2 cellular contexts compared by ENCODE assay signal in the genomic region with DNA sequence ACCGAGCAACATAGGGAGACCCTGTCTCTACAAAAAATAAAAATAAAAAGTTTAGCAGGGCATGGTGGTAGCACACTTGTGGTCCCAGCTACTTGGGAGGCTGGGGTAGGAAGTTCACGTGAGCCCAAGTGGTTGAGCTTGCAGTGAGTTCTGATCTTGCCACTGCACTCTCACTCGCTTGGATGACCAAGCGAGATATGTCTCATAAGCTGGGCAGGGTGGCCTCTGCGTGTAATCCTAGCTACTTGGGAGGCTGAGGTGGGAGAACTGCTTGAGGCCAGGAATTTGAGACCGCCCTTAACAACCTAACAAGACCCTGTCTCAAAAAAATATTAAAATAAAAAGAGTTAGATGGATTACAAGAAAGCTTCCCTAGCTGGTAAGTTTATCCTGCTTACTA.
TF ChIP-seq lines count a peak whose summit lies in the region.

No MANE protein-coding gene starts in this region.

TF ChIP-seq in A549, 52 proteins besides CTCF, POLR2A, EP300 and RAD21 (continued from another document):
- TF ChIP-seq, protein P1, sequence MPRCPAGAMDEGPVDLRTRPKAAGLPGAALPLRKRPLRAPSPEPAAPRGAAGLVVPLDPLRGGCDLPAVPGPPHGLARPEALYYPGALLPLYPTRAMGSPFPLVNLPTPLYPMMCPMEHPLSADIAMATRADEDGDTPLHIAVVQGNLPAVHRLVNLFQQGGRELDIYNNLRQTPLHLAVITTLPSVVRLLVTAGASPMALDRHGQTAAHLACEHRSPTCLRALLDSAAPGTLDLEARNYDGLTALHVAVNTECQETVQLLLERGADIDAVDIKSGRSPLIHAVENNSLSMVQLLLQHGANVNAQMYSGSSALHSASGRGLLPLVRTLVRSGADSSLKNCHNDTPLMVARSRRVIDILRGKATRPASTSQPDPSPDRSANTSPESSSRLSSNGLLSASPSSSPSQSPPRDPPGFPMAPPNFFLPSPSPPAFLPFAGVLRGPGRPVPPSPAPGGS (IDR thresholded peaks at IDR 0.05), result no peak
- TF ChIP-seq CEBPB (IDR thresholded peaks at IDR 0.05), result no peak
- no peak for TF ChIP-seq JUNB (IDR thresholded peaks at IDR 0.05)
- no peak for TF ChIP-seq BHLHE40 (IDR thresholded peaks at IDR 0.05; ENCODE audit: low read depth, low read length)
- TF ChIP-seq MAZ (IDR thresholded peaks at IDR 0.05; ENCODE audit: borderline replicate concordance, low read depth, low read length), result no peak
- TF ChIP-seq HOXA7 (CRISPR knock-in tag; IDR thresholded peaks at IDR 0.05), result no peak
- no peak for TF ChIP-seq RARB (CRISPR knock-in tag; IDR thresholded peaks at IDR 0.05)
- TF ChIP-seq ESRRA (IDR thresholded peaks at IDR 0.05; ENCODE audit: borderline replicate concordance, low read length), result no peak
- TF ChIP-seq, protein P2, sequence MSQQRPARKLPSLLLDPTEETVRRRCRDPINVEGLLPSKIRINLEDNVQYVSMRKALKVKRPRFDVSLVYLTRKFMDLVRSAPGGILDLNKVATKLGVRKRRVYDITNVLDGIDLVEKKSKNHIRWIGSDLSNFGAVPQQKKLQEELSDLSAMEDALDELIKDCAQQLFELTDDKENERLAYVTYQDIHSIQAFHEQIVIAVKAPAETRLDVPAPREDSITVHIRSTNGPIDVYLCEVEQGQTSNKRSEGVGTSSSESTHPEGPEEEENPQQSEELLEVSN (IDR thresholded peaks at IDR 0.05; ENCODE audit: borderline replicate concordance, low read depth), result no peak
- TF ChIP-seq, protein P3, sequence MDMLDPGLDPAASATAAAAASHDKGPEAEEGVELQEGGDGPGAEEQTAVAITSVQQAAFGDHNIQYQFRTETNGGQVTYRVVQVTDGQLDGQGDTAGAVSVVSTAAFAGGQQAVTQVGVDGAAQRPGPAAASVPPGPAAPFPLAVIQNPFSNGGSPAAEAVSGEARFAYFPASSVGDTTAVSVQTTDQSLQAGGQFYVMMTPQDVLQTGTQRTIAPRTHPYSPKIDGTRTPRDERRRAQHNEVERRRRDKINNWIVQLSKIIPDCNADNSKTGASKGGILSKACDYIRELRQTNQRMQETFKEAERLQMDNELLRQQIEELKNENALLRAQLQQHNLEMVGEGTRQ (IDR thresholded peaks at IDR 0.05), result no peak
- TF ChIP-seq GATA3 (IDR thresholded peaks at IDR 0.05; ENCODE audit: borderline replicate concordance), result no peak
- TF ChIP-seq HOXB5 (CRISPR knock-in tag; IDR thresholded peaks at IDR 0.05), result no peak
- TF ChIP-seq CHD4 (IDR thresholded peaks at IDR 0.05; ENCODE audit: borderline replicate concordance), result no peak
- no peak for TF ChIP-seq NFE2L2 (conservative IDR thresholded peaks at IDR 0.05; ENCODE audit: low read length)
- TF ChIP-seq MAFK (IDR thresholded peaks at IDR 0.05; ENCODE audit: partially characterized antibody), result no peak

TF ChIP-seq in HCT116, 20 proteins besides CTCF, POLR2A, EP300 and RAD21 (continued from another document):
- TF ChIP-seq, protein P4, sequence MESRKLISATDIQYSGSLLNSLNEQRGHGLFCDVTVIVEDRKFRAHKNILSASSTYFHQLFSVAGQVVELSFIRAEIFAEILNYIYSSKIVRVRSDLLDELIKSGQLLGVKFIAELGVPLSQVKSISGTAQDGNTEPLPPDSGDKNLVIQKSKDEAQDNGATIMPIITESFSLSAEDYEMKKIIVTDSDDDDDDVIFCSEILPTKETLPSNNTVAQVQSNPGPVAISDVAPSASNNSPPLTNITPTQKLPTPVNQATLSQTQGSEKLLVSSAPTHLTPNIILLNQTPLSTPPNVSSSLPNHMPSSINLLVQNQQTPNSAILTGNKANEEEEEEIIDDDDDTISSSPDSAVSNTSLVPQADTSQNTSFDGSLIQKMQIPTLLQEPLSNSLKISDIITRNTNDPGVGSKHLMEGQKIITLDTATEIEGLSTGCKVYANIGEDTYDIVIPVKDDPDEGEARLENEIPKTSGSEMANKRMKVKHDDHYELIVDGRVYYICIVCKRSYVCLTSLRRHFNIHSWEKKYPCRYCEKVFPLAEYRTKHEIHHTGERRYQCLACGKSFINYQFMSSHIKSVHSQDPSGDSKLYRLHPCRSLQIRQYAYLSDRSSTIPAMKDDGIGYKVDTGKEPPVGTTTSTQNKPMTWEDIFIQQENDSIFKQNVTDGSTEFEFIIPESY (IDR thresholded peaks at IDR 0.05; ENCODE audit: extremely low read depth, insufficient replicate concordance, low read length), result no peak
- TF ChIP-seq EZH2 (IDR thresholded peaks at IDR 0.05) (no peak), SIN3A (IDR thresholded peaks at IDR 0.05; ENCODE audit: low read depth) (no peak), EGR1 (IDR thresholded peaks at IDR 0.05; ENCODE audit: low read depth) (no peak), SRF (IDR thresholded peaks at IDR 0.05; ENCODE audit: low read depth) (no peak), CBX3 (IDR thresholded peaks at IDR 0.05; ENCODE audit: low read depth) (no peak), EZH2phosphoT487 (IDR thresholded peaks at IDR 0.05; ENCODE audit: borderline replicate concordance) (no peak), JUND (IDR thresholded peaks at IDR 0.05) (no peak), CEBPB (IDR thresholded peaks at IDR 0.05; ENCODE audit: low read depth) (no peak), TCF7L2 (IDR thresholded peaks at IDR 0.05; ENCODE audit: borderline replicate concordance, extremely low read depth, insufficient read depth, insufficient read length) (no peak)
- TF ChIP-seq, protein P5, sequence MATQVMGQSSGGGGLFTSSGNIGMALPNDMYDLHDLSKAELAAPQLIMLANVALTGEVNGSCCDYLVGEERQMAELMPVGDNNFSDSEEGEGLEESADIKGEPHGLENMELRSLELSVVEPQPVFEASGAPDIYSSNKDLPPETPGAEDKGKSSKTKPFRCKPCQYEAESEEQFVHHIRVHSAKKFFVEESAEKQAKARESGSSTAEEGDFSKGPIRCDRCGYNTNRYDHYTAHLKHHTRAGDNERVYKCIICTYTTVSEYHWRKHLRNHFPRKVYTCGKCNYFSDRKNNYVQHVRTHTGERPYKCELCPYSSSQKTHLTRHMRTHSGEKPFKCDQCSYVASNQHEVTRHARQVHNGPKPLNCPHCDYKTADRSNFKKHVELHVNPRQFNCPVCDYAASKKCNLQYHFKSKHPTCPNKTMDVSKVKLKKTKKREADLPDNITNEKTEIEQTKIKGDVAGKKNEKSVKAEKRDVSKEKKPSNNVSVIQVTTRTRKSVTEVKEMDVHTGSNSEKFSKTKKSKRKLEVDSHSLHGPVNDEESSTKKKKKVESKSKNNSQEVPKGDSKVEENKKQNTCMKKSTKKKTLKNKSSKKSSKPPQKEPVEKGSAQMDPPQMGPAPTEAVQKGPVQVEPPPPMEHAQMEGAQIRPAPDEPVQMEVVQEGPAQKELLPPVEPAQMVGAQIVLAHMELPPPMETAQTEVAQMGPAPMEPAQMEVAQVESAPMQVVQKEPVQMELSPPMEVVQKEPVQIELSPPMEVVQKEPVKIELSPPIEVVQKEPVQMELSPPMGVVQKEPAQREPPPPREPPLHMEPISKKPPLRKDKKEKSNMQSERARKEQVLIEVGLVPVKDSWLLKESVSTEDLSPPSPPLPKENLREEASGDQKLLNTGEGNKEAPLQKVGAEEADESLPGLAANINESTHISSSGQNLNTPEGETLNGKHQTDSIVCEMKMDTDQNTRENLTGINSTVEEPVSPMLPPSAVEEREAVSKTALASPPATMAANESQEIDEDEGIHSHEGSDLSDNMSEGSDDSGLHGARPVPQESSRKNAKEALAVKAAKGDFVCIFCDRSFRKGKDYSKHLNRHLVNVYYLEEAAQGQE (IDR thresholded peaks at IDR 0.05; ENCODE audit: low read depth), result no peak
